ENCODE assay signal across 12 cellular contexts in genomic region chr13:46340631-46341111, GRCh38. TPM values are rescaled to one million over a fixed set of nuclear protein-coding genes. Genes with fewer than 3 reads are reported as not detected.
DNase-seq lines count a peak whose midpoint lies in the region; ATAC-seq lines count a peak whose summit lies in the region.
"Had no signal": no experiment of that assay in that cellular context is flagged by ENCODE, and none has a peak within 500 bp of the region (broad histone marks: within the 10 kb centered on the region; RNA-seq: fewer than 3 reads in every experiment).

No MANE protein-coding gene starts in this region.

- H3K36me3 Mint-ChIP-seq in activated CD8-positive, alpha-beta memory T cell treated with anti-CD3 and anti-CD28 coated beads, Interleukin-2, amount 10 ng/mL, durations not matched to agents 7 days and 5 days = peaks cover 4% of the 10 kb centered on the region
- H3K36me3 Mint-ChIP-seq in activated naive CD8-positive, alpha-beta T cell treated with anti-CD3 and anti-CD28 coated beads for 36 hours = peaks cover 12% of the 10 kb centered on the region
- H3K36me3 Mint-ChIP-seq in stimulated activated effector memory CD8-positive, alpha-beta T cell treated with anti-CD3 and anti-CD28 coated beads, Interleukin-12 subunit alpha, Interleukin-12 subunit beta, amount 100 ng/mL, for 72 hours = no peaks in the 10 kb centered on the region

- CTCF ChIA-PET in activated CD8-positive, alpha-beta memory T cell treated with anti-CD3 and anti-CD28 coated beads, Interleukin-2, amount 10 ng/mL, durations not matched to agents 7 days and 5 days (lab: Charles Lee) = no interaction called here

- peaks cover 2% of the 10 kb centered on the region for H3K9me3 Mint-ChIP-seq in activated CD8-positive, alpha-beta memory T cell treated with anti-CD3 and anti-CD28 coated beads, Interleukin-2, amount 10 ng/mL, durations not matched to agents 7 days and 5 days (ENCODE audit: low read depth)
- H3K9me3 Mint-ChIP-seq in activated naive CD8-positive, alpha-beta T cell treated with anti-CD3 and anti-CD28 coated beads for 36 hours = peaks cover 8% of the 10 kb centered on the region
- peaks cover 4% of the 10 kb centered on the region for H3K9me3 Mint-ChIP-seq in stimulated activated effector memory CD8-positive, alpha-beta T cell treated with anti-CD3 and anti-CD28 coated beads, Interleukin-12 subunit alpha, Interleukin-12 subunit beta, amount 100 ng/mL, for 72 hours

- H3K4me3 Mint-ChIP-seq in activated CD8-positive, alpha-beta memory T cell treated with anti-CD3 and anti-CD28 coated beads, Interleukin-2, amount 10 ng/mL, durations not matched to agents 7 days and 5 days = no peak overlapping the region
- peak overlapping the region; percentile 56 for H3K4me3 Mint-ChIP-seq in activated naive CD8-positive, alpha-beta T cell treated with anti-CD3 and anti-CD28 coated beads for 36 hours
- peak overlapping the region; percentile 16 for H3K4me3 Mint-ChIP-seq in stimulated activated effector memory CD8-positive, alpha-beta T cell treated with anti-CD3 and anti-CD28 coated beads, Interleukin-12 subunit alpha, Interleukin-12 subunit beta, amount 100 ng/mL, for 72 hours
- H3K4me3 Mint-ChIP-seq: mesothelial cell of epicardium had no signal

- ATAC-seq in activated CD8-positive, alpha-beta memory T cell treated with anti-CD3 and anti-CD28 coated beads, Interleukin-2, amount 10 ng/mL, durations not matched to agents 7 days and 5 days = peak; percentile 15
- ATAC-seq in HG02759 (IDR thresholded peaks at IDR 0.05; ENCODE audit: unreplicated experiment) (peak; percentile 5), GM19467 (IDR thresholded peaks at IDR 0.05; ENCODE audit: unreplicated experiment) (no peak)
- peak; percentile 9 for ATAC-seq in stimulated activated effector memory CD8-positive, alpha-beta T cell treated with anti-CD3 and anti-CD28 coated beads, Interleukin-12 subunit alpha, Interleukin-12 subunit beta, amount 100 ng/mL, for 72 hours

- H3K27me3 Mint-ChIP-seq in activated CD8-positive, alpha-beta memory T cell treated with anti-CD3 and anti-CD28 coated beads, Interleukin-2, amount 10 ng/mL, durations not matched to agents 7 days and 5 days = no peaks in the 10 kb centered on the region
- H3K27me3 Mint-ChIP-seq in activated naive CD8-positive, alpha-beta T cell treated with anti-CD3 and anti-CD28 coated beads for 36 hours = no peaks in the 10 kb centered on the region

- DNase-seq in activated CD8-positive, alpha-beta memory T cell treated with anti-CD3 and anti-CD28 coated beads, Interleukin-2, amount 10 ng/mL, durations not matched to agents 7 days and 5 days = no peak
- no peak for DNase-seq in activated CD8-positive, alpha-beta memory T cell treated with anti-CD3 and anti-CD28 coated beads, Interleukin-2, amount 50 U/mL, for 48 hours
- peak; percentile 5 for DNase-seq in activated naive CD8-positive, alpha-beta T cell treated with anti-CD3 and anti-CD28 coated beads for 36 hours
- DNase-seq in stimulated activated effector memory CD8-positive, alpha-beta T cell treated with anti-CD3 and anti-CD28 coated beads, Interleukin-12 subunit alpha, Interleukin-12 subunit beta, amount 100 ng/mL, for 72 hours (ENCODE audit: low spot score in 2 of 2) = peak in 1 of 2 donors; percentile 69
- DNase-seq in SHP77 (lab: John Stamatoyannopoulos, UW) (no peak), NCI-H146 (lab: John Stamatoyannopoulos, UW) (no peak)
- DNase-seq: NCI-H1105, NCI-H524 had no signal

- peak overlapping the region; percentile 60 for H3K27ac Mint-ChIP-seq in activated CD8-positive, alpha-beta memory T cell treated with anti-CD3 and anti-CD28 coated beads, Interleukin-2, amount 10 ng/mL, durations not matched to agents 7 days and 5 days
- peak overlapping the region; percentile 79 for H3K27ac Mint-ChIP-seq in activated naive CD8-positive, alpha-beta T cell treated with anti-CD3 and anti-CD28 coated beads for 36 hours
- H3K27ac Mint-ChIP-seq in stimulated activated effector memory CD8-positive, alpha-beta T cell treated with anti-CD3 and anti-CD28 coated beads, Interleukin-12 subunit alpha, Interleukin-12 subunit beta, amount 100 ng/mL, for 72 hours = peak overlapping the region; percentile 53
- H3K27ac Mint-ChIP-seq: mesothelial cell of epicardium had no signal

- H3K4me1 Mint-ChIP-seq in activated CD8-positive, alpha-beta memory T cell treated with anti-CD3 and anti-CD28 coated beads, Interleukin-2, amount 10 ng/mL, durations not matched to agents 7 days and 5 days = peaks cover 28% of the 10 kb centered on the region
- peaks cover 33% of the 10 kb centered on the region for H3K4me1 Mint-ChIP-seq in activated naive CD8-positive, alpha-beta T cell treated with anti-CD3 and anti-CD28 coated beads for 36 hours
- H3K4me1 Mint-ChIP-seq in stimulated activated effector memory CD8-positive, alpha-beta T cell treated with anti-CD3 and anti-CD28 coated beads, Interleukin-12 subunit alpha, Interleukin-12 subunit beta, amount 100 ng/mL, for 72 hours = peaks cover 45% of the 10 kb centered on the region

RNA-seq across cellular contexts. Expression of gene RUBCNL, which starts 46.4 kb away (rescaled TPM):
- total RNA-seq in activated CD8-positive, alpha-beta memory T cell treated with anti-CD3 and anti-CD28 coated beads, Interleukin-2, amount 10 ng/mL, durations not matched to agents 7 days and 5 days = not detected
- total RNA-seq in activated naive CD8-positive, alpha-beta T cell treated with anti-CD3 and anti-CD28 coated beads for 36 hours = 1 to 10 TPM; 1.1 to 1.9 TPM
- total RNA-seq: G401 had no signal
